8 cellular contexts compared by ENCODE assay signal in the genomic region with DNA sequence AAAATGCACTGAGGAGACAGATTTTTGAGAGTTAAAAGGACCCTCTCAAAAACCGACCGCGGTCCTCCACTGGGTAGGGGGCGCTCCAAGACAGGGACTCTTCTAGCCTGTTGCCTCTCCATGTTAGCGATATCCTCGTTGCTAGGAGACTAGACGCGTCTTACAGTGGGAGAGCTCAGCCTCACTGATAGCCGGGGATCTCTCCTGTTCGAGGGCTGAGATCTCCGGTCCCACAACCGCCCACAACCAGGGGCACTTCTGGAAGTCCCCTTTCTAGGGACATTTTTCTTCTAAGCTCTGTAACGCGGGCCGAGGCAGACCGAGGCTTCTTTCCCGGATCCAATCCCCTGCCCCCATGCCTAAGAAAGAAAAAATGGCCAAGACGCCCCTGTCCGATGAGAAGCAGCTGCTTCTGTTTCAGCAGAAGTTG. TPM values are rescaled to one million over a fixed set of nuclear protein-coding genes. Genes with fewer than 3 reads are reported as not detected.
DNase-seq lines count a peak whose midpoint lies in the region; ATAC-seq and TF ChIP-seq lines count a peak whose summit lies in the region.

No MANE protein-coding gene starts in this region.

- H3K27ac ChIP-seq in coronary artery (no peak overlapping the region), liver (ENCODE audit: low read depth in 1 of 2, low read length in 2 of 2) (no peak overlapping the region)

- H3K4me3 ChIP-seq in GM06990 (replicated peaks; ENCODE audit: low read depth, low read length) (peak overlapping the region; percentile 23), coronary artery (peak overlapping the region; percentile 59), liver (ENCODE audit: low read depth in 1 of 3, low read length in 3 of 3) (peak overlapping the region in 2 of 3 donors; percentile 41 to 49)

- H3K9ac ChIP-seq in liver (ENCODE audit: low read depth in 1 of 2, low read length in 2 of 2): peak overlapping the region in 1 of 2 donors; percentile 20

- peak overlapping the region; percentile 74 for H3K4me3 Mint-ChIP-seq in activated CD4-positive, alpha-beta T cell treated with anti-CD3 and anti-CD28 coated beads, Interleukin-2, amount 10 ng/mL, durations not matched to agents 24 days and 14 days

- peaks cover 0 to 6% (median 0%) of the 10 kb centered on the region in 4 donors for H3K4me1 ChIP-seq in liver (ENCODE audit: control insufficient read depth in 4 of 4, insufficient read depth in 4 of 4, low read length in 3 of 4)

- intact Hi-C loops in activated CD4-positive, alpha-beta T cell treated with anti-CD3 and anti-CD28 coated beads, Interleukin-2, amount 10 ng/mL, durations not matched to agents 24 days and 14 days (cut with micrococcal nuclease): loop anchor here (2.0 to 5.0 kb wide), 3 partner anchors 21 to 68 kb away; a partner anchor contains a TSS

- TF ChIP-seq CTCF in GM06990 (IDR thresholded peaks at IDR 0.05; ENCODE audit: insufficient read depth, low read length, poor library complexity, severe bottlenecking) (peak; percentile 73), coronary artery (IDR thresholded peaks at IDR 0.05) (peak; percentile 26), liver (IDR thresholded peaks at IDR 0.05; ENCODE audit: low read depth, low read length, missing input control) (peak; percentile 44)

- peak; percentile 34 to 60 for TF ChIP-seq RAD21 in liver (IDR thresholded peaks at IDR 0.05)

- peak; percentile 44 for DNase-seq in GM06990 (ENCODE audit: extremely low read depth, insufficient read length)
- peak; percentile 81 for DNase-seq in NCI-H2171 treated with DMSO at 0.1 percent for 48 hours (lab: John Stamatoyannopoulos, UW)
- peak; percentile 94 for DNase-seq in activated CD4-positive, alpha-beta T cell treated with anti-CD3 and anti-CD28 coated beads, Interleukin-2, amount 10 ng/mL, durations not matched to agents 24 days and 14 days
- peak; percentile 76 for DNase-seq in coronary artery (ENCODE audit: low spot score)
- peak; percentile 83 for DNase-seq in stimulated activated CD4-positive, alpha-beta T cell treated with anti-CD3 and anti-CD28 coated beads, Interleukin-4, amount 100 ng/mL, for 1 hour

- H3K9me3 ChIP-seq in liver (ENCODE audit: control insufficient read depth in 4 of 4, low read length in 3 of 4): no peaks in the 10 kb centered on the region

- WGBS in liver: 8% methylated on average over 19 of the region's 19 CpGs

- peaks cover 6% of the 10 kb centered on the region for H3K27me3 Mint-ChIP-seq in activated CD4-positive, alpha-beta T cell treated with anti-CD3 and anti-CD28 coated beads, Interleukin-2, amount 10 ng/mL, durations not matched to agents 24 days and 14 days

- no peaks in the 10 kb centered on the region for H3K36me3 Mint-ChIP-seq in activated CD4-positive, alpha-beta T cell treated with anti-CD3 and anti-CD28 coated beads, Interleukin-2, amount 10 ng/mL, durations not matched to agents 24 days and 14 days (ENCODE audit: low read depth)

- H3K4me1 Mint-ChIP-seq in activated CD4-positive, alpha-beta T cell treated with anti-CD3 and anti-CD28 coated beads, Interleukin-2, amount 10 ng/mL, durations not matched to agents 24 days and 14 days: peaks cover 12% of the 10 kb centered on the region

- peak overlapping the region; percentile 29 for H3K27ac Mint-ChIP-seq in activated CD4-positive, alpha-beta T cell treated with anti-CD3 and anti-CD28 coated beads, Interleukin-2, amount 10 ng/mL, durations not matched to agents 24 days and 14 days

- H3K27me3 ChIP-seq in GM06990 (replicated peaks; ENCODE audit: control insufficient read depth, insufficient read depth, low read length) (no peaks in the 10 kb centered on the region), liver (ENCODE audit: control insufficient read depth in 4 of 4, insufficient read depth in 4 of 4, low read length in 3 of 4) (no peaks in the 10 kb centered on the region)

- peak; percentile 87 for ATAC-seq in HG02885 (IDR thresholded peaks at IDR 0.05; ENCODE audit: poor library complexity, unreplicated experiment)
- ATAC-seq in HG03469 (IDR thresholded peaks at IDR 0.05; ENCODE audit: unreplicated experiment): no peak

- H3K36me3 ChIP-seq in GM06990 (ENCODE audit: control insufficient read depth, insufficient read depth, low read length) (no peaks in the 10 kb centered on the region), liver (ENCODE audit: control insufficient read depth in 4 of 4, insufficient read depth in 3 of 4, low read depth in 1 of 4, low read length in 3 of 4) (no peaks in the 10 kb centered on the region)

- H3K9me3 Mint-ChIP-seq in activated CD4-positive, alpha-beta T cell treated with anti-CD3 and anti-CD28 coated beads, Interleukin-2, amount 10 ng/mL, durations not matched to agents 24 days and 14 days: no peaks in the 10 kb centered on the region

TF ChIP-seq in liver, 16 proteins besides CTCF, POLR2A, EP300 and RAD21:
- TF ChIP-seq JUND (IDR thresholded peaks at IDR 0.05) (no peak), NR2F2 (IDR thresholded peaks at IDR 0.05) (no peak)
- TF ChIP-seq, protein P1, sequence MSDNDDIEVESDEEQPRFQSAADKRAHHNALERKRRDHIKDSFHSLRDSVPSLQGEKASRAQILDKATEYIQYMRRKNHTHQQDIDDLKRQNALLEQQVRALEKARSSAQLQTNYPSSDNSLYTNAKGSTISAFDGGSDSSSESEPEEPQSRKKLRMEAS (IDR thresholded peaks at IDR 0.05): no peak

RNA-seq across cellular contexts. Expression of a gene that starts 21.3 kb away (rescaled TPM):
- total RNA-seq in activated CD4-positive, alpha-beta T cell treated with anti-CD3 and anti-CD28 coated beads, Interleukin-2, amount 10 ng/mL, durations not matched to agents 24 days and 14 days: 68.6 and 75.3 TPM in 2 replicates
- 10 to 100 TPM; 28.6 to 37.3 TPM for total RNA-seq in liver
- polyA plus RNA-seq in liver: 100 to 1,000 TPM in 1 of 2 donors, 10 to 100 TPM in 1; 92.5 to 162 TPM

RNA-seq across cellular contexts. Expression of a gene that starts 38.3 kb away (rescaled TPM):
- total RNA-seq in activated CD4-positive, alpha-beta T cell treated with anti-CD3 and anti-CD28 coated beads, Interleukin-2, amount 10 ng/mL, durations not matched to agents 24 days and 14 days: 4.4 and 5.7 TPM in 2 replicates
- total RNA-seq in liver: 1 to 10 TPM; 7.7 to 8.5 TPM
- polyA plus RNA-seq in liver: 10 to 100 TPM in 1 of 2 donors, 1 to 10 TPM in 1; 8.5 to 16.5 TPM

RNA-seq across cellular contexts. Expression of a gene that starts 52.0 kb away (rescaled TPM):
- total RNA-seq in activated CD4-positive, alpha-beta T cell treated with anti-CD3 and anti-CD28 coated beads, Interleukin-2, amount 10 ng/mL, durations not matched to agents 24 days and 14 days: 122 and 126 TPM in 2 replicates
- total RNA-seq in liver: 10 to 100 TPM; 34.4 to 60.6 TPM
- 10 to 100 TPM; 16.9 to 25.1 TPM for polyA plus RNA-seq in liver

RNA-seq across cellular contexts. Expression of a gene that starts 53.3 kb away (rescaled TPM):
- total RNA-seq in activated CD4-positive, alpha-beta T cell treated with anti-CD3 and anti-CD28 coated beads, Interleukin-2, amount 10 ng/mL, durations not matched to agents 24 days and 14 days: 109 and 112 TPM in 2 replicates
- 10 to 100 TPM; 17.1 to 21.6 TPM for total RNA-seq in liver
- polyA plus RNA-seq in liver: 10 to 100 TPM; 14.1 to 29.5 TPM

Comparison
In these comparisons a context has a peak if more than half of its experiments do, and no peak if none do; other contexts are left out.
1. DNase-seq: peak in every context shown above with its lines; median percentile 94 in activated CD4-positive, alpha-beta T cell treated with anti-CD3 and anti-CD28 coated beads, Interleukin-2, amount 10 ng/mL, durations not matched to agents 24 days and 14 days; 83 in stimulated activated CD4-positive, alpha-beta T cell treated with anti-CD3 and anti-CD28 coated beads, Interleukin-4, amount 100 ng/mL, for 1 hour; 81 in NCI-H2171 treated with DMSO at 0.1 percent for 48 hours; 76 in coronary artery; 44 in GM06990.